15 cellular contexts compared by ENCODE assay signal in genomic region chr2:41927581-41928260, GRCh38.
DNase-seq lines count a peak whose midpoint lies in the region; TF ChIP-seq lines count a peak whose summit lies in the region.
"Had no signal": no experiment of that assay in that cellular context is flagged by ENCODE, and none has a peak within 500 bp of the region (broad histone marks: within the 10 kb centered on the region; RNA-seq: fewer than 3 reads in every experiment).

No MANE protein-coding gene starts in this region.

- H3K4me3 Mint-ChIP-seq in CD4-positive, alpha-beta memory T cell, result no peak overlapping the region
- H3K4me3 Mint-ChIP-seq: activated CD4-positive, alpha-beta memory T cell treated with anti-CD3 and anti-CD28 coated beads, Interleukin-2, amount 10 ng/mL, durations not matched to agents 7 days and 5 days; natural killer cell had no signal

- CTCF ChIA-PET in CD4-positive, alpha-beta memory T cell (lab: Charles Lee; ENCODE audit: partially characterized antibody), result interaction anchor here (1.3 kb wide), 1 partner anchor 22 kb away, joined by 3 read pairs; no protein-coding TSS in a partner anchor

- H3K9me3 ChIP-seq in SJSA1 (replicated peaks), result 0 out of 2 replicates have a peak, but pooled peaks cover 3% of the 10 kb centered on the region
- H3K9me3 ChIP-seq in left ventricle myocardium inferior (replicated peaks), result no peaks in the 10 kb centered on the region
- H3K9me3 ChIP-seq in ovary, result no peaks in the 10 kb centered on the region
- H3K9me3 ChIP-seq in transverse colon, result no peaks in the 10 kb centered on the region
- no peaks in the 10 kb centered on the region for H3K9me3 ChIP-seq in CD4-positive, alpha-beta memory T cell (ENCODE audit: control insufficient read depth in 1 of 2, low read length in 2 of 2)

- peaks cover 0 to 5% (median 0%) of the 10 kb centered on the region in 8 donors for H3K9me3 Mint-ChIP-seq in CD4-positive, alpha-beta memory T cell
- H3K9me3 Mint-ChIP-seq: natural killer cell had no signal

- peaks cover 49% of the 10 kb centered on the region for H3K4me1 ChIP-seq in SJSA1 (replicated peaks)
- H3K4me1 ChIP-seq in left ventricle myocardium inferior, result peaks cover 75% of the 10 kb centered on the region
- peaks cover 29% of the 10 kb centered on the region for H3K4me1 ChIP-seq in ovary (ENCODE audit: insufficient read depth)
- peaks cover 0 to 32% (median 7%) of the 10 kb centered on the region in 4 donors for H3K4me1 ChIP-seq in transverse colon
- H3K4me1 ChIP-seq in CD4-positive, alpha-beta memory T cell (ENCODE audit: insufficient read depth, low read length), result no peaks in the 10 kb centered on the region
- H3K4me1 ChIP-seq: BLaER1 treated with 17β-estradiol and CSF1 and Interleukin-3, amounts not matched to agents 10 nM and 100 nM had no signal

- intact Hi-C loops in left ventricle myocardium inferior (cut with micrococcal nuclease) (no loop called here), ovary (cut with DNase I) (loop anchor here in 2 of 4 donors (5.0 kb wide), 2 partner anchors 45 to 50 kb away; no protein-coding TSS in a partner anchor), transverse colon (cut with DNase I; ENCODE audit: low total_unique reads) (loop anchor here (5.0 kb wide), 1 partner anchor 125 kb away; no protein-coding TSS in a partner anchor)
- intact Hi-C loops in CD4-positive, alpha-beta memory T cell (cut with micrococcal nuclease), result no loop called here

- no peaks in the 10 kb centered on the region for H3K27me3 ChIP-seq in SJSA1 (replicated peaks)
- H3K27me3 ChIP-seq in left ventricle myocardium inferior (ENCODE audit: low read depth), result no peaks in the 10 kb centered on the region
- H3K27me3 ChIP-seq in ovary, result no peaks in the 10 kb centered on the region
- no peaks in the 10 kb centered on the region for H3K27me3 ChIP-seq in transverse colon
- H3K27me3 ChIP-seq in CD4-positive, alpha-beta memory T cell (ENCODE audit: insufficient read depth, low read length), result no peaks in the 10 kb centered on the region
- H3K27me3 ChIP-seq: BLaER1 treated with 17β-estradiol and CSF1 and Interleukin-3, amounts not matched to agents 10 nM and 100 nM had no signal

- peaks cover 4 to 7% of the 10 kb centered on the region in 2 donors for H3K27me3 Mint-ChIP-seq in CD4-positive, alpha-beta memory T cell

- TF ChIP-seq CTCF in left ventricle myocardium inferior (IDR thresholded peaks at IDR 0.05; ENCODE audit: borderline replicate concordance) (no peak), ovary (IDR thresholded peaks at IDR 0.05) (no peak), transverse colon (IDR thresholded peaks at IDR 0.05) (no peak)

- H3K4me3 ChIP-seq in SJSA1 (no peak overlapping the region), left ventricle myocardium inferior (no peak overlapping the region), ovary (no peak overlapping the region), transverse colon (no peak overlapping the region)
- no peak overlapping the region for H3K4me3 ChIP-seq in CD4-positive, alpha-beta memory T cell (ENCODE audit: low read length in 2 of 2)
- H3K4me3 ChIP-seq: BLaER1 treated with 17β-estradiol and CSF1 and Interleukin-3, amounts not matched to agents 10 nM and 100 nM had no signal

- in situ Hi-C loops in transverse colon (cut with MboI; ENCODE audit: low pct_ligation_motif_present in 1 of 4, low pct_unique_long_range_greater_than_20kb in 1 of 4, low sequenced_read_pairs in 3 of 4), result no loop called here

- WGBS in ovary, 3 donors, result 44 to 49% (median 47%) methylated on average over 10 of the region's 10 CpGs
- WGBS in transverse colon (ENCODE audit: low coverage in 1 of 2), 2 donors, result 79 to 80% methylated on average over 2 to 10 of the region's 10 CpGs

- no peak for TF ChIP-seq POLR2A in ovary (IDR thresholded peaks at IDR 0.05)
- TF ChIP-seq POLR2A in transverse colon (IDR thresholded peaks at IDR 0.05), result no peak

- peaks cover 0 to 4% of the 10 kb centered on the region in 2 donors for H3K36me3 Mint-ChIP-seq in CD4-positive, alpha-beta memory T cell
- H3K36me3 Mint-ChIP-seq: natural killer cell had no signal

- no peak for DNase-seq in SJSA1 (ENCODE audit: low read depth in 1 of 2, low spot score in 2 of 2)
- DNase-seq in left ventricle myocardium inferior, result peak; percentile 54
- peak; percentile 48 to 80 (median 69) for DNase-seq in ovary
- DNase-seq in transverse colon, result no peak
- no peak for DNase-seq in RKO (ENCODE audit: low spot score)
- DNase-seq in NCI-H1930 (lab: John Stamatoyannopoulos, UW), result no peak
- DNase-seq in CD4-positive, alpha-beta memory T cell, result no peak
- no peak for DNase-seq in activated effector memory CD4-positive, alpha-beta T cell treated with Interleukin-2 at 50 U/mL for 16 hours
- DNase-seq: activated CD4-positive, alpha-beta memory T cell treated with anti-CD3 and anti-CD28 coated beads, Interleukin-2, amount 10 ng/mL, durations not matched to agents 7 days and 5 days; DMS153; natural killer cell; NCI-H1092; retina had no signal

- H3K4me1 Mint-ChIP-seq in CD4-positive, alpha-beta memory T cell, result peaks cover 0 to 2% (median 0%) of the 10 kb centered on the region in 4 donors
- H3K4me1 Mint-ChIP-seq: activated CD4-positive, alpha-beta memory T cell treated with anti-CD3 and anti-CD28 coated beads, Interleukin-2, amount 10 ng/mL, durations not matched to agents 7 days and 5 days; natural killer cell had no signal

- no peak overlapping the region for H3K27ac Mint-ChIP-seq in CD4-positive, alpha-beta memory T cell
- H3K27ac Mint-ChIP-seq: activated CD4-positive, alpha-beta memory T cell treated with anti-CD3 and anti-CD28 coated beads, Interleukin-2, amount 10 ng/mL, durations not matched to agents 7 days and 5 days; natural killer cell had no signal

- POLR2A ChIA-PET in CD4-positive, alpha-beta memory T cell (lab: Charles Lee; ENCODE audit: partially characterized antibody), result no interaction called here

- H3K36me3 ChIP-seq in SJSA1, result no peaks in the 10 kb centered on the region
- no peaks in the 10 kb centered on the region for H3K36me3 ChIP-seq in left ventricle myocardium inferior
- H3K36me3 ChIP-seq in ovary, result no peaks in the 10 kb centered on the region
- H3K36me3 ChIP-seq in transverse colon, result no peaks in the 10 kb centered on the region
- H3K36me3 ChIP-seq in CD4-positive, alpha-beta memory T cell (ENCODE audit: insufficient read depth, low read length), result no peaks in the 10 kb centered on the region

- TF ChIP-seq EP300 in ovary (IDR thresholded peaks at IDR 0.05), result no peak
- TF ChIP-seq EP300 in transverse colon (IDR thresholded peaks at IDR 0.05; ENCODE audit: low read depth), result no peak

- H3K27ac ChIP-seq in SJSA1, result 0 out of 2 replicates have a peak overlapping the region, but pooled peaks have one; percentile 7
- H3K27ac ChIP-seq in left ventricle myocardium inferior (replicated peaks), result peak overlapping the region; percentile 84
- H3K27ac ChIP-seq in ovary, result peak overlapping the region; percentile 38 to 52
- peak overlapping the region; percentile 60 to 75 (median 74) for H3K27ac ChIP-seq in transverse colon
- no peak overlapping the region for H3K27ac ChIP-seq in CD4-positive, alpha-beta memory T cell (ENCODE audit: low read depth, low read length)
- H3K27ac ChIP-seq: BLaER1 treated with 17β-estradiol and CSF1 and Interleukin-3, amounts not matched to agents 10 nM and 100 nM; VCaP had no signal

Comparison
In these comparisons a context has a peak if more than half of its experiments do, and no peak if none do; other contexts are left out.
1. DNase-seq: peak in left ventricle myocardium inferior (single experiment) and ovary (5 of 5); none in SJSA1 (0 of 2), transverse colon (single experiment), RKO (single experiment), NCI-H1930 (0 of 2), CD4-positive, alpha-beta memory T cell (0 of 5) and activated effector memory CD4-positive, alpha-beta T cell treated with Interleukin-2 at 50 U/mL for 16 hours (single experiment).